Comparison of ENCODE assay signal across 18 cellular contexts in genomic region chr5:72468606-72469005, GRCh38. TPM values are rescaled to one million over a fixed set of nuclear protein-coding genes. Genes with fewer than 3 reads are reported as not detected.
DNase-seq lines count a peak whose midpoint lies in the region; ATAC-seq, FAIRE-seq and TF ChIP-seq lines count a peak whose summit lies in the region.
"Had no signal": no experiment of that assay in that cellular context is flagged by ENCODE, and none has a peak within 500 bp of the region (broad histone marks: within the 10 kb centered on the region; RNA-seq: fewer than 3 reads in every experiment).

No MANE protein-coding gene starts in this region.

- no peak for DNase-seq in HL-60 (ENCODE audit: low read depth in 1 of 2, low spot score in 1 of 2)
- DNase-seq in NCI-H226 = peak; percentile 33
- peak in 3 of 4 experiments; percentile 12 to 63 (median 55) for DNase-seq in K562 (ENCODE audit: extremely low read depth in 1 of 4, low spot score in 3 of 4)
- no peak for DNase-seq in gastrocnemius medialis
- no peak for DNase-seq in inferior parietal cortex (ENCODE audit: extremely low spot score)
- no peak for DNase-seq in pons (ENCODE audit: low spot score)
- no peak for DNase-seq in tibial nerve (ENCODE audit: low spot score in 2 of 2)
- DNase-seq: activated CD4-positive, alpha-beta T cell treated with anti-CD3 and anti-CD28 coated beads, Interleukin-2, amount 50 U/mL, for 4 hours; activated T-cell treated with anti-CD3 and anti-CD28 coated beads, Interleukin-2, amount 50 U/mL, for 4 hours; body of pancreas; esophagus squamous epithelium; NCI-H1105 had no signal

- in situ Hi-C loops in K562 (cut with MboI) (no loop called here), gastrocnemius medialis (cut with MboI; ENCODE audit: low sequenced_read_pairs in 4 of 4) (no loop called here)

- peak overlapping the region; percentile 59 for H3K27ac ChIP-seq in HL-60 (replicated peaks)
- H3K27ac ChIP-seq in K562 (ENCODE audit: extremely low read depth, low read depth, low read length) = peak overlapping the region; percentile 63; the same call in 2 of the 3 replicates
- H3K27ac ChIP-seq in gastrocnemius medialis = peak overlapping the region in 3 of 4 donors; percentile 14 to 42 (median 32)
- H3K27ac ChIP-seq in tibial nerve = no peak overlapping the region
- H3K27ac ChIP-seq: body of pancreas, C4-2B, SJSA1 had no signal

- H3K4me1 ChIP-seq in K562 (replicated peaks in 1 of 2; ENCODE audit: control insufficient read depth in 2 of 2, insufficient read depth in 2 of 2, low read length in 2 of 2) (peaks cover 0 to 33% of the 10 kb centered on the region in 2 experiments; a peak in 3 of 5 replicates), gastrocnemius medialis (peaks cover 41 to 47% of the 10 kb centered on the region in 2 donors), tibial nerve (peaks cover 0 to 9% (median 0%) of the 10 kb centered on the region in 4 donors)
- H3K4me1 ChIP-seq: body of pancreas had no signal

- ATAC-seq in K562 (peak; percentile 89), gastrocnemius medialis (no peak)
- ATAC-seq: activated naive CD4-positive, alpha-beta T cell treated with anti-CD3 and anti-CD28 coated beads, Interleukin-2, amount 50 U/mL, for 72 hours; activated T-cell treated with anti-CD3 and anti-CD28 coated beads, Interleukin-2, amount 50 U/mL, for 4 hours; body of pancreas; stimulated activated effector memory CD8-positive, alpha-beta T cell treated with anti-CD3 and anti-CD28 coated beads, Interleukin-12 subunit alpha, Interleukin-12 subunit beta, amount 100 ng/mL, for 72 hours had no signal

- H3K9ac ChIP-seq in K562 (ENCODE audit: insufficient read depth in 1 of 2, low read depth in 2 of 2, low read length in 2 of 2) = peak overlapping the region in 1 of 2 experiments; percentile 4; a peak in 1 of 4 replicates

- no peaks in the 10 kb centered on the region for H3K27me3 ChIP-seq in HL-60 (ENCODE audit: insufficient read depth, poor library complexity, severe bottlenecking)
- H3K27me3 ChIP-seq in K562 (ENCODE audit: control insufficient read depth in 2 of 2, insufficient read depth in 2 of 2, low read length in 2 of 2) = no peaks in the 10 kb centered on the region
- no peaks in the 10 kb centered on the region for H3K27me3 ChIP-seq in gastrocnemius medialis
- H3K27me3 ChIP-seq in tibial nerve = no peaks in the 10 kb centered on the region
- H3K27me3 ChIP-seq: body of pancreas, esophagus squamous epithelium, SJSA1 had no signal

- 0% methylated on average over 1 of the region's 1 CpG for WGBS in K562 (ENCODE audit: insufficient coverage, low coverage, missing lambda C conversion rate)
- 56 to 76% methylated on average over 1 of the region's 1 CpG for WGBS in tibial nerve, 2 donors

- intact Hi-C loops in K562 (cut with micrococcal nuclease) (no loop called here), gastrocnemius medialis (cut with DNase I; ENCODE audit: low total_unique reads) (loop anchor here (5.0 kb wide), 1 partner anchor 34 kb away; no protein-coding TSS in a partner anchor)

- H3K36me3 ChIP-seq in K562 (ENCODE audit: control insufficient read depth, insufficient read depth, low read length) = no peaks in the 10 kb centered on the region
- no peaks in the 10 kb centered on the region for H3K36me3 ChIP-seq in gastrocnemius medialis
- no peaks in the 10 kb centered on the region for H3K36me3 ChIP-seq in tibial nerve
- H3K36me3 ChIP-seq: esophagus squamous epithelium, SJSA1 had no signal

- no peaks in the 10 kb centered on the region for H4K20me1 ChIP-seq in K562 (replicated peaks; ENCODE audit: control insufficient read depth, insufficient read depth, low read length)

- peak; percentile 53; the same call in 1 of the 2 replicates for TF ChIP-seq EP300 in K562 (IDR thresholded peaks at IDR 0.05; ENCODE audit: low read length)
- TF ChIP-seq EP300 in tibial nerve (IDR thresholded peaks at IDR 0.05) = no peak

- no peak overlapping the region; the same call in 1 of the 2 replicates for H3K4me2 ChIP-seq in K562 (ENCODE audit: insufficient read depth, low read length)

- FAIRE-seq in K562 (lab: Jason Lieb, UNC) = no peak

- no peaks in the 10 kb centered on the region for H3K9me1 ChIP-seq in K562 (ENCODE audit: control insufficient read depth, insufficient read depth, low read length)

- H3K9me3 ChIP-seq in K562 (replicated peaks; ENCODE audit: control insufficient read depth, insufficient read depth, low read depth, low read length) = no peaks in the 10 kb centered on the region
- H3K9me3 ChIP-seq in gastrocnemius medialis = no peaks in the 10 kb centered on the region
- no peaks in the 10 kb centered on the region for H3K9me3 ChIP-seq in tibial nerve
- H3K9me3 ChIP-seq: body of pancreas, esophagus squamous epithelium, SJSA1 had no signal

- no peaks in the 10 kb centered on the region for H3K79me2 ChIP-seq in K562 (ENCODE audit: control insufficient read depth, insufficient read depth, low read length)

- no TSS peak for BruUV-seq in K562 (replicated peaks; lab: Mats Ljungman, UMichigan)

- POLR2A ChIA-PET in K562 (lab: Yijun Ruan, JAX) = interaction anchor here (0.6 to 1.6 kb wide), 6 partner anchors 11 to 325 kb away, joined by 3 to 5 read pairs (median 3); no protein-coding TSS in a partner anchor

- TF ChIP-seq CTCF in HL-60 (IDR thresholded peaks at IDR 0.05; ENCODE audit: insufficient read depth, low read length) (no peak), K562 (IDR thresholded peaks at IDR 0.05 in 2 of 3, conservative IDR thresholded peaks at IDR 0.05 in 1 of 3; ENCODE audit: insufficient read depth in 2 of 3, low read depth in 1 of 3, low read length in 3 of 3) (no peak), gastrocnemius medialis (IDR thresholded peaks at IDR 0.05 in 4 of 5, conservative IDR thresholded peaks at IDR 0.05 in 1 of 5) (no peak), tibial nerve (IDR thresholded peaks at IDR 0.05) (no peak)

- CTCF ChIA-PET in K562 (lab: Yijun Ruan, JAX; ENCODE audit: low intra/inter-chr PET ratio) = no interaction called here

- TF ChIP-seq POLR2A in K562 (conservative IDR thresholded peaks at IDR 0.05) = no peak
- TF ChIP-seq POLR2A in gastrocnemius medialis (IDR thresholded peaks at IDR 0.05) = no peak
- TF ChIP-seq POLR2A in tibial nerve (IDR thresholded peaks at IDR 0.05) = no peak

- H3K4me3 ChIP-seq in HL-60 (replicated peaks; ENCODE audit: insufficient read depth, low read length) (no peak overlapping the region), K562 (no peak overlapping the region), gastrocnemius medialis (no peak overlapping the region), tibial nerve (no peak overlapping the region)
- H3K4me3 ChIP-seq: body of pancreas, esophagus squamous epithelium, SJSA1 had no signal

- TF ChIP-seq RAD21 in K562 (CRISPR knock-in tag; conservative IDR thresholded peaks at IDR 0.05 in 1 of 2, IDR thresholded peaks at IDR 0.05 in 1 of 2) = no peak

- H2AFZ ChIP-seq in K562 (ENCODE audit: low read depth, low read length) = peak overlapping the region; percentile 69

TF ChIP-seq in K562, 482 proteins besides CTCF, POLR2A, EP300 and RAD21 (continues in another document):
- TF ChIP-seq GTF2A2 (tag; IDR thresholded peaks at IDR 0.05) (no peak), TOE1 (IDR thresholded peaks at IDR 0.05; ENCODE audit: borderline replicate concordance) (peak; percentile 80; the same call in 1 of the 2 replicates), TOE1 (CRISPR knock-in tag; IDR thresholded peaks at IDR 0.05; ENCODE audit: borderline replicate concordance, low read depth) (no peak), SMC3 (conservative IDR thresholded peaks at IDR 0.05; ENCODE audit: insufficient read depth, low read depth, low read length) (no peak), CBFA2T3 (IDR thresholded peaks at IDR 0.05) (0 out of 2 replicates have a peak, but pooled peaks have one; percentile 5), DACH1 (IDR thresholded peaks at IDR 0.05; ENCODE audit: partially characterized antibody) (peak; percentile 36), MAFF (IDR thresholded peaks at IDR 0.05; ENCODE audit: low read length) (peak; percentile 57), ZBTB7A (IDR thresholded peaks at IDR 0.05; ENCODE audit: borderline replicate concordance, control insufficient read depth, low read depth, low read length) (no peak)
- TF ChIP-seq, protein P1, sequence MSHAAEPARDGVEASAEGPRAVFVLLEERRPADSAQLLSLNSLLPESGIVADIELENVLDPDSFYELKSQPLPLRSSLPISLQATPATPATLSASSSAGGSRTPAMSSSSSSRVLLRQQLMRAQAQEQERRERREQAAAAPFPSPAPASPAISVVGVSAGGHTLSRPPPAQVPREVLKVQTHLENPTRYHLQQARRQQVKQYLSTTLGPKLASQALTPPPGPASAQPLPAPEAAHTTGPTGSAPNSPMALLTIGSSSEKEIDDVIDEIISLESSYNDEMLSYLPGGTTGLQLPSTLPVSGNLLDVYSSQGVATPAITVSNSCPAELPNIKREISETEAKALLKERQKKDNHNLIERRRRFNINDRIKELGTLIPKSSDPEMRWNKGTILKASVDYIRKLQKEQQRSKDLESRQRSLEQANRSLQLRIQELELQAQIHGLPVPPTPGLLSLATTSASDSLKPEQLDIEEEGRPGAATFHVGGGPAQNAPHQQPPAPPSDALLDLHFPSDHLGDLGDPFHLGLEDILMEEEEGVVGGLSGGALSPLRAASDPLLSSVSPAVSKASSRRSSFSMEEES (CRISPR knock-in tag; IDR thresholded peaks at IDR 0.05) = peak; percentile 70

RNA-seq across cellular contexts. Expression of gene ZNF366, which starts 38.6 kb away (rescaled TPM):
- not detected in 2 replicates for total RNA-seq in K562 (2011; cell fraction: chromatin; rRNA removed; ENCODE audit: low replicate concordance)
- total RNA-seq in K562 (2011; cell fraction: nucleolus; rRNA removed) = not detected in 2 replicates
- not detected in 2 replicates for total RNA-seq in K562 (2011; cell fraction: nucleoplasm; rRNA removed)
- total RNA-seq in K562 (2014; rRNA removed) (not detected in 2 replicates), K562 (2014; rRNA removed; fragmentation: Illumina TruSeq; extraction: Trizol) (not detected in 2 replicates), K562 (2015; rRNA removed; fragmentation: Illumina TruSeq; extraction: Trizol) (not detected in 2 replicates), K562 (2021) (not detected in 2 replicates), gastrocnemius medialis (1 to 10 TPM; 2.0 to 5.8 (median 3.0) TPM), tibial nerve (10 to 100 TPM in 1 of 4 donors, 1 to 10 TPM in 3; 3.3 to 10.6 (median 5.2) TPM)
- polyA plus RNA-seq in K562 (2011; rRNA removed) (not detected in 2 replicates), K562 (2014; fragmentation: Illumina TruSeq; extraction: Trizol) (not detected in 2 replicates), K562 (2014; fragmentation: Nextera tagmentation; extraction: Ambion mirVana) (not detected), K562 (2014; rRNA removed) (not detected in 2 replicates)
- not detected in 2 replicates for polyA plus RNA-seq in K562 (2011; cell fraction: cytosol; rRNA removed)
- polyA plus RNA-seq in K562 (2011; cell fraction: nucleus; rRNA removed) = not detected in 2 replicates
- not detected in 2 replicates for polyA plus RNA-seq in K562 (2012)
- polyA minus RNA-seq in K562 (2011; rRNA and poly(A)+ RNA removed) = not detected in 2 replicates
- not detected in 2 replicates for polyA minus RNA-seq in K562 (2011; cell fraction: cytosol; rRNA and poly(A)+ RNA removed)
- polyA minus RNA-seq in K562 (2011; cell fraction: nucleus; rRNA and poly(A)+ RNA removed) = not detected in 2 replicates
- total RNA-seq: activated naive CD4-positive, alpha-beta T cell treated with anti-CD3 and anti-CD28 coated beads, Interleukin-2, amount 50 U/mL, for 72 hours; activated T-cell treated with anti-CD3 and anti-CD28 coated beads, Interleukin-2, amount 50 U/mL, for 4 hours; HFFc6; SJSA1 had no signal
- polyA plus RNA-seq: keratinocyte had no signal

Comparison
In these comparisons a context has a peak if more than half of its experiments do, and no peak if none do; other contexts are left out.
1. DNase-seq: peak in NCI-H226 (single experiment) and K562 (3 of 4); none in HL-60 (0 of 2), gastrocnemius medialis (0 of 2), inferior parietal cortex (single experiment), pons (single experiment) and tibial nerve (0 of 2).
2. H3K27ac ChIP-seq: peak in HL-60 (single experiment), K562 (single experiment) and gastrocnemius medialis (3 of 4); none in tibial nerve (0 of 4).